Comparison of ENCODE assay signal across 15 cellular contexts in genomic region chr11:73664894-73665293, GRCh38.
"Had no signal": no experiment of that assay in that cellular context is flagged by ENCODE, and none has a peak within 500 bp of the region (broad histone marks: within the 10 kb centered on the region; RNA-seq: fewer than 3 reads in every experiment).

No MANE protein-coding gene starts in this region.

- H3K9me3 Mint-ChIP-seq: activated B cell treated with CpG ODN at 0.5 μM for 24 hours; activated CD8-positive, alpha-beta T cell treated with anti-CD3 and anti-CD28 coated beads for 36 hours; activated naive CD4-positive, alpha-beta T cell treated with anti-CD3 and anti-CD28 coated beads, Interleukin-2, amount 10 ng/mL, durations not matched to agents 7 days and 5 days; activated T-cell treated with anti-CD3 and anti-CD28 coated beads, Interleukin-2, amount 50 U/mL, for 4 hours; mesothelial cell of epicardium; stimulated activated naive B cell treated with anti-CD40 and anti-IgM and Interleukin-4, amounts not matched to agents 10 μg/mL and 1 μg/mL and 100 μg/mL, for 72 hours had no signal

- H3K27me3 Mint-ChIP-seq: activated B cell treated with CpG ODN at 0.5 μM for 24 hours; activated CD8-positive, alpha-beta T cell treated with anti-CD3 and anti-CD28 coated beads for 36 hours had no signal

- DNase-seq: activated B cell treated with CpG ODN at 0.5 μM for 24 hours; activated CD4-positive, alpha-beta T cell treated with anti-CD3 and anti-CD28 coated beads for 4 hours; activated CD8-positive, alpha-beta T cell treated with anti-CD3 and anti-CD28 coated beads for 36 hours; activated effector memory CD4-positive, alpha-beta T cell treated with Interleukin-2 at 50 U/mL for 16 hours; activated naive CD4-positive, alpha-beta T cell treated with anti-CD3 and anti-CD28 coated beads, Interleukin-2, amount 10 ng/mL, durations not matched to agents 7 days and 5 days; activated T-cell treated with anti-CD3 and anti-CD28 coated beads, Interleukin-2, amount 50 U/mL, for 4 hours; esophagus squamous epithelium; left colon; ovary; SK-N-SH; stimulated activated CD4-positive, alpha-beta T cell treated with anti-CD3 and anti-CD28 coated beads, Interleukin-4, amount 100 ng/mL, for 4 hours; stimulated activated naive B cell treated with anti-CD40 and anti-IgM and Interleukin-4, amounts not matched to agents 10 μg/mL and 1 μg/mL and 100 μg/mL, for 72 hours; T-helper 9 cell had no signal

- H3K4me3 Mint-ChIP-seq: activated B cell treated with CpG ODN at 0.5 μM for 24 hours; activated CD8-positive, alpha-beta T cell treated with anti-CD3 and anti-CD28 coated beads for 36 hours; activated naive CD4-positive, alpha-beta T cell treated with anti-CD3 and anti-CD28 coated beads, Interleukin-2, amount 10 ng/mL, durations not matched to agents 7 days and 5 days; activated T-cell treated with anti-CD3 and anti-CD28 coated beads, Interleukin-2, amount 50 U/mL, for 4 hours; mesothelial cell of epicardium; stimulated activated naive B cell treated with anti-CD40 and anti-IgM and Interleukin-4, amounts not matched to agents 10 μg/mL and 1 μg/mL and 100 μg/mL, for 72 hours had no signal

- ATAC-seq: activated CD8-positive, alpha-beta T cell treated with anti-CD3 and anti-CD28 coated beads for 36 hours; activated T-cell treated with anti-CD3 and anti-CD28 coated beads, Interleukin-2, amount 50 U/mL, for 4 hours; left colon; sciatic nerve; stimulated activated naive B cell treated with anti-CD40 and anti-IgM and Interleukin-4, amounts not matched to agents 10 μg/mL and 1 μg/mL and 100 μg/mL, for 72 hours had no signal

- H3K36me3 Mint-ChIP-seq: activated naive CD4-positive, alpha-beta T cell treated with anti-CD3 and anti-CD28 coated beads, Interleukin-2, amount 10 ng/mL, durations not matched to agents 7 days and 5 days had no signal

- H3K27ac Mint-ChIP-seq: activated B cell treated with CpG ODN at 0.5 μM for 24 hours; activated CD8-positive, alpha-beta T cell treated with anti-CD3 and anti-CD28 coated beads for 36 hours; activated naive CD4-positive, alpha-beta T cell treated with anti-CD3 and anti-CD28 coated beads, Interleukin-2, amount 10 ng/mL, durations not matched to agents 7 days and 5 days; mesothelial cell of epicardium had no signal
